In genomic region chr10:104256335-104257080, GRCh38 we compare ENCODE assay signal across 1 cellular context.
TF ChIP-seq lines count a peak whose summit lies in the region.

No MANE protein-coding gene starts in this region.

TF ChIP-seq in HepG2, 621 proteins besides CTCF, POLR2A, EP300 and RAD21 (continues in another document):
- TF ChIP-seq TBX3 (IDR thresholded peaks at IDR 0.05; ENCODE audit: borderline replicate concordance): no peak
- no peak for TF ChIP-seq HMGXB3 (CRISPR knock-in tag; IDR thresholded peaks at IDR 0.05; ENCODE audit: borderline replicate concordance)
- TF ChIP-seq ZNF644 (CRISPR knock-in tag; IDR thresholded peaks at IDR 0.05; ENCODE audit: low read depth): no peak
- TF ChIP-seq HOXA7 (CRISPR knock-in tag; IDR thresholded peaks at IDR 0.05): no peak
- no peak for TF ChIP-seq NFATC3 (CRISPR knock-in tag; IDR thresholded peaks at IDR 0.05)
- TF ChIP-seq ZNF792 (CRISPR knock-in tag; IDR thresholded peaks at IDR 0.05): 0 out of 2 replicates have a peak, but pooled peaks have one; percentile 16
- TF ChIP-seq STAT6 (CRISPR knock-in tag; IDR thresholded peaks at IDR 0.05; ENCODE audit: borderline replicate concordance): no peak
- no peak for TF ChIP-seq ETS1 (CRISPR knock-in tag; IDR thresholded peaks at IDR 0.05)
- peak; percentile 66 for TF ChIP-seq RARA (CRISPR knock-in tag; IDR thresholded peaks at IDR 0.05)
- TF ChIP-seq PITX1 (CRISPR knock-in tag; IDR thresholded peaks at IDR 0.05): no peak
- TF ChIP-seq ZNF687 (CRISPR knock-in tag; IDR thresholded peaks at IDR 0.05): no peak
- TF ChIP-seq EEA1 (CRISPR knock-in tag; IDR thresholded peaks at IDR 0.05; ENCODE audit: borderline replicate concordance): no peak
- TF ChIP-seq SOX6 (IDR thresholded peaks at IDR 0.05): no peak
- TF ChIP-seq SOX6 (CRISPR knock-in tag; IDR thresholded peaks at IDR 0.05): peak; percentile 38; the same call in 1 of the 2 replicates
- TF ChIP-seq ZNF839 (CRISPR knock-in tag; IDR thresholded peaks at IDR 0.05; ENCODE audit: borderline replicate concordance): no peak
- no peak for TF ChIP-seq PHF8 (CRISPR knock-in tag; IDR thresholded peaks at IDR 0.05)
- TF ChIP-seq MBNL3 (CRISPR knock-in tag; conservative IDR thresholded peaks at IDR 0.05): no peak
- TF ChIP-seq UBTF (CRISPR knock-in tag; IDR thresholded peaks at IDR 0.05): no peak
- peak; percentile 41; the same call in 1 of the 2 replicates for TF ChIP-seq NCOA2 (CRISPR knock-in tag; IDR thresholded peaks at IDR 0.05)
- TF ChIP-seq HNF1A (IDR thresholded peaks at IDR 0.05; ENCODE audit: low read depth): peak; percentile 42; the same call in 1 of the 2 replicates
- no peak for TF ChIP-seq HNF1A (CRISPR knock-in tag; IDR thresholded peaks at IDR 0.05; ENCODE audit: borderline replicate concordance)
- TF ChIP-seq ZNF879 (CRISPR knock-in tag; IDR thresholded peaks at IDR 0.05): no peak
- no peak for TF ChIP-seq HNRNPLL (IDR thresholded peaks at IDR 0.05; ENCODE audit: low read depth, low read length, poor library complexity, severe bottlenecking)
- TF ChIP-seq SP4 (CRISPR knock-in tag; IDR thresholded peaks at IDR 0.05): no peak
- no peak for TF ChIP-seq MYNN (CRISPR knock-in tag; IDR thresholded peaks at IDR 0.05; ENCODE audit: low read depth)
- TF ChIP-seq BRF2 (CRISPR knock-in tag; IDR thresholded peaks at IDR 0.05): no peak
- no peak for TF ChIP-seq ZNF737 (CRISPR knock-in tag; IDR thresholded peaks at IDR 0.05; ENCODE audit: borderline replicate concordance)
- no peak for TF ChIP-seq HBP1 (CRISPR knock-in tag; IDR thresholded peaks at IDR 0.05; ENCODE audit: low read depth)
- TF ChIP-seq FOXK1 (CRISPR knock-in tag; IDR thresholded peaks at IDR 0.05; ENCODE audit: borderline replicate concordance, low read depth): peak; percentile 50; the same call in 1 of the 2 replicates
- TF ChIP-seq ZBTB49 (CRISPR knock-in tag; IDR thresholded peaks at IDR 0.05; ENCODE audit: borderline replicate concordance): no peak
- peak; percentile 75 for TF ChIP-seq HNF4A (CRISPR knock-in tag; IDR thresholded peaks at IDR 0.05)
- no peak for TF ChIP-seq SPEN (CRISPR knock-in tag; IDR thresholded peaks at IDR 0.05; ENCODE audit: low read depth)
